Comparison of ENCODE assay signal across 24 cellular contexts in the genomic region with DNA sequence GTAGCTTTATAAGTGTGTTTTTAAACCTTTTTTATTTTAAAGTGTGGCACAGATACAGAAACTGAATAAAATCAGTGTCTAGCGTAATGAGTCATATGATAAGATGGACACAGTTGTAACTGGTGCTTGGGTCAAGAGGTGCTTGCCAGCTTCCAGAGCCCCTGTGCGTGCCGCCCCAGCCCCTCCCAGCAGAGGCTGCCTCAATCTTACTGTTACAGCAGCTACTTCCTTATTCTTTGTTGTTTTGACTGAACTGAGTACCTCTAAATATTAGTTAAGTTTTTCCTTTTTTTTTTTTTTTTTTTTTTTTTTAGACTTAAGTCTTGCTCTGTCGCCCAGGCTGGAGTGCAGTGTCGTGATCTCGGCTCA. TPM values are rescaled to one million over a fixed set of nuclear protein-coding genes. Genes with fewer than 3 reads are reported as not detected.
DNase-seq lines count a peak whose midpoint lies in the region; ATAC-seq and TF ChIP-seq lines count a peak whose summit lies in the region.
"Had no signal": no experiment of that assay in that cellular context is flagged by ENCODE, and none has a peak within 500 bp of the region (broad histone marks: within the 10 kb centered on the region; RNA-seq: fewer than 3 reads in every experiment).

No MANE protein-coding gene starts in this region.

- in situ Hi-C loops in brain microvascular endothelial cell (cut with HindIII; ENCODE audit: low pct_ligation_motif_present, low sequenced_read_pairs): no loop called here

- H3K27me3 ChIP-seq in left ventricle myocardium inferior (ENCODE audit: low read depth) (no peaks in the 10 kb centered on the region), lower lobe of right lung (ENCODE audit: low read depth) (no peaks in the 10 kb centered on the region), upper lobe of right lung (no peaks in the 10 kb centered on the region), brain microvascular endothelial cell (replicated peaks) (no peaks in the 10 kb centered on the region)
- H3K27me3 ChIP-seq: body of pancreas, SJSA1 had no signal

- H3K36me3 ChIP-seq in left ventricle myocardium inferior: peaks cover 15% of the 10 kb centered on the region
- no peaks in the 10 kb centered on the region for H3K36me3 ChIP-seq in lower lobe of right lung
- no peaks in the 10 kb centered on the region for H3K36me3 ChIP-seq in upper lobe of right lung
- H3K36me3 ChIP-seq in brain microvascular endothelial cell (replicated peaks): no peaks in the 10 kb centered on the region

- peak; percentile 50 to 74 for ATAC-seq in left cardiac atrium
- ATAC-seq in lower lobe of right lung: peak; percentile 77 to 78
- ATAC-seq in upper lobe of right lung: peak; percentile 83
- ATAC-seq: body of pancreas, left colon, mucosa of descending colon, T-helper 17 cell had no signal

- peaks cover 5% of the 10 kb centered on the region for H3K4me1 ChIP-seq in left ventricle myocardium inferior
- H3K4me1 ChIP-seq in lower lobe of right lung: peaks cover 10% of the 10 kb centered on the region
- peaks cover 10% of the 10 kb centered on the region for H3K4me1 ChIP-seq in upper lobe of right lung
- H3K4me1 ChIP-seq: SJSA1 had no signal

- H3K9me3 ChIP-seq in left ventricle myocardium inferior (replicated peaks) (peaks cover 27% of the 10 kb centered on the region), lower lobe of right lung (peaks cover 19% of the 10 kb centered on the region), upper lobe of right lung (peaks cover 11% of the 10 kb centered on the region)
- H3K9me3 ChIP-seq: body of pancreas had no signal

- CTCF ChIA-PET in RWPE1 (lab: Yijun Ruan, JAX): no interaction called here

- H3K27ac ChIP-seq in left ventricle myocardium inferior (replicated peaks): no peak overlapping the region
- H3K27ac ChIP-seq in RWPE1: peak overlapping the region; percentile 8; the same call in 1 of the 2 replicates
- H3K27ac ChIP-seq in lower lobe of right lung: no peak overlapping the region
- no peak overlapping the region for H3K27ac ChIP-seq in upper lobe of right lung
- H3K27ac ChIP-seq in brain microvascular endothelial cell: no peak overlapping the region
- H3K27ac ChIP-seq: body of pancreas, C4-2B, SJSA1 had no signal

- POLR2A ChIA-PET in RWPE1 (lab: Yijun Ruan, JAX; ENCODE audit: low non-redundant PET): no interaction called here

- H3K4me3 ChIP-seq in left ventricle myocardium inferior: no peak overlapping the region
- H3K4me3 ChIP-seq in lower lobe of right lung: no peak overlapping the region
- no peak overlapping the region for H3K4me3 ChIP-seq in upper lobe of right lung
- H3K4me3 ChIP-seq in brain microvascular endothelial cell (ENCODE audit: low read depth, low read length): no peak overlapping the region
- H3K4me3 ChIP-seq: body of pancreas, mucosa of descending colon, SJSA1 had no signal

- no peak for DNase-seq in left cardiac atrium
- no peak for DNase-seq in left ventricle myocardium inferior
- no peak for DNase-seq in RWPE1 (ENCODE audit: low spot score)
- no peak for DNase-seq in lower lobe of right lung
- peak; percentile 68 for DNase-seq in upper lobe of right lung
- DNase-seq in brain microvascular endothelial cell: no peak
- DNase-seq in DMS 273 (lab: John Stamatoyannopoulos, UW; ENCODE audit: unreplicated experiment): no peak
- DNase-seq in EL: no peak
- DNase-seq: ACHN; activated B cell treated with CpG ODN at 0.5 μM for 24 hours; activated CD4-positive, alpha-beta memory T cell treated with anti-CD3 and anti-CD28 coated beads, Interleukin-2, amount 10 ng/mL, durations not matched to agents 7 days and 5 days; activated naive CD4-positive, alpha-beta T cell treated with Interleukin-2 at 50 U/mL for 16 hours; activated T-cell treated with anti-CD3 and anti-CD28 coated beads for 4 hours; body of pancreas; DMS53; left colon; mucosa of descending colon; MV-4-11; NCI-H187; NCI-H2227 treated with DMSO at 0.1 percent for 48 hours; NCI-H774; T-helper 17 cell had no signal

- intact Hi-C loops in left cardiac atrium (cut with DNase I) (no loop called here), left ventricle myocardium inferior (cut with micrococcal nuclease) (no loop called here), lower lobe of right lung (cut with DNase I) (no loop called here), upper lobe of right lung (cut with DNase I) (no loop called here)

- TF ChIP-seq CTCF in left ventricle myocardium inferior (IDR thresholded peaks at IDR 0.05; ENCODE audit: borderline replicate concordance) (no peak), RWPE1 (conservative IDR thresholded peaks at IDR 0.05; ENCODE audit: low read depth) (no peak), lower lobe of right lung (IDR thresholded peaks at IDR 0.05) (no peak), upper lobe of right lung (IDR thresholded peaks at IDR 0.05) (no peak), brain microvascular endothelial cell (IDR thresholded peaks at IDR 0.05; ENCODE audit: low read depth, low read length, missing control alignments) (no peak)

RNA-seq across cellular contexts. Expression of a gene that starts 8.7 kb away (rescaled TPM):
- total RNA-seq in left cardiac atrium (1 to 10 TPM; 4.4 to 6.7 TPM), left ventricle myocardium inferior (4.1 TPM), lower lobe of right lung (12.7 TPM), upper lobe of right lung (11.8 TPM)

RNA-seq across cellular contexts. Expression of a gene that starts 34.7 kb away (rescaled TPM):
- total RNA-seq in left cardiac atrium (10 to 100 TPM; 17.8 to 19.6 TPM), left ventricle myocardium inferior (14.9 TPM), lower lobe of right lung (37.4 TPM), upper lobe of right lung (39.0 TPM)

RNA-seq across cellular contexts. Expression of a gene that starts 55.8 kb away (rescaled TPM):
- 10 to 100 TPM; 15.3 to 15.9 TPM for total RNA-seq in left cardiac atrium
- 17.0 TPM for total RNA-seq in left ventricle myocardium inferior
- total RNA-seq in lower lobe of right lung: 25.9 TPM
- total RNA-seq in upper lobe of right lung: 28.1 TPM

RNA-seq across cellular contexts. Expression of a gene that starts 56.0 kb away (rescaled TPM):
- total RNA-seq in left cardiac atrium: 10 to 100 TPM; 30.1 to 43.7 TPM
- total RNA-seq in left ventricle myocardium inferior: 25.5 TPM
- total RNA-seq in lower lobe of right lung: 42.7 TPM
- 44.2 TPM for total RNA-seq in upper lobe of right lung
